Comparison of ENCODE assay signal across 6 cellular contexts in genomic region chr2:156590313-156590712, GRCh38.
"Had no signal": no experiment of that assay in that cellular context is flagged by ENCODE, and none has a peak within 500 bp of the region (broad histone marks: within the 10 kb centered on the region; RNA-seq: fewer than 3 reads in every experiment).

No MANE protein-coding gene starts in this region.

- H3K27me3 ChIP-seq: colonic mucosa, heart left ventricle, neutrophil, uterus had no signal

- H3K4me3 ChIP-seq: colonic mucosa, heart left ventricle, mucosa of descending colon, uterus had no signal

- DNase-seq: colonic mucosa; stimulated activated CD4-positive, alpha-beta T cell treated with anti-CD3 and anti-CD28 coated beads, Interleukin-12 subunit alpha, Interleukin-12 subunit beta, amount 100 ng/mL, for 4 hours had no signal

- H3K9me3 ChIP-seq: colonic mucosa, heart left ventricle, mucosa of descending colon, neutrophil, uterus had no signal

- H3K27ac ChIP-seq: colonic mucosa, heart left ventricle, neutrophil, uterus had no signal

- H3K36me3 ChIP-seq: colonic mucosa, uterus had no signal

- H3K4me1 ChIP-seq: colonic mucosa, uterus had no signal
